ENCODE assay signal across 26 cellular contexts in the genomic region with DNA sequence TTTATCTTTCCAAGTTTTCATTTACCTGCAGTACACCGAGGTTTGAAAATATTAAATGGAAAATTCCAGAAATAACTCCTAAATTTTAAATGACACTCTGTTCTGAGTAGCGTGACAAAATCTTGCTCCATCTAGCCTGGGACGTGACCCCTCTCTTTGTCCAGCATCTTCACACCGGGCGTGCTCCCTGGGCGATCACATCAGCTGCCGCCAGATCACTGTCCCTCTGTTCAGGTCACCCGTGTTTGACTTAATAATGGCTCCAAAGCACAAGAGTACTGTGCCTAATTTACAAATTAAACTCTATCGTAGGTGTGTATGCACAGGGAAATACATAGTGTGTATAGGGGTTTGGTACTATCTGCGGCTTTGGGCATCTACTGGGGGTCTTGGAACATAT. TPM values are rescaled to one million over a fixed set of nuclear protein-coding genes. Genes with fewer than 3 reads are reported as not detected.
A peak's percentile ranks its signal among the peaks of the same experiment; 100 is the strongest.
DNase-seq lines count a peak whose midpoint lies in the region; ATAC-seq, FAIRE-seq and TF ChIP-seq lines count a peak whose summit lies in the region.
"Had no signal": no experiment of that assay in that cellular context is flagged by ENCODE, and none has a peak within 500 bp of the region (broad histone marks: within the 10 kb centered on the region; RNA-seq: fewer than 3 reads in every experiment).

No MANE protein-coding gene starts in this region.

- no peaks in the 10 kb centered on the region for H3K9me3 ChIP-seq in PC-3 (ENCODE audit: low read length)
- no peaks in the 10 kb centered on the region for H3K9me3 ChIP-seq in GM12878 (replicated peaks; ENCODE audit: control insufficient read depth, insufficient read depth, low read length)
- H3K9me3 ChIP-seq in suprapubic skin: no peaks in the 10 kb centered on the region
- H3K9me3 ChIP-seq: prostate gland, thyroid gland had no signal

- RAD21 ChIA-PET in GM12878 (lab: Charles Lee; ENCODE audit: unreplicated experiment): interaction anchor here (0.7 to 4.7 kb wide), 4 partner anchors 23 to 394 kb away, joined by 3 to 64 read pairs (median 36); a partner anchor contains a TSS

- no peaks in the 10 kb centered on the region for H3K27me3 ChIP-seq in PC-3 (ENCODE audit: low read length)
- H3K27me3 ChIP-seq in GM12878 (replicated peaks in 1 of 2; ENCODE audit: control insufficient read depth in 2 of 2, insufficient read depth in 2 of 2, low read length in 1 of 2): no peaks in the 10 kb centered on the region
- no peaks in the 10 kb centered on the region for H3K27me3 ChIP-seq in suprapubic skin
- H3K27me3 ChIP-seq: thyroid gland had no signal

- TF ChIP-seq CTCF in PC-3 (conservative IDR thresholded peaks at IDR 0.05; ENCODE audit: low read depth, low read length) (no peak), GM12878 (IDR thresholded peaks at IDR 0.05 in 2 of 3, conservative IDR thresholded peaks at IDR 0.05 in 1 of 3; ENCODE audit: control insufficient read depth in 2 of 3, extremely low read depth in 1 of 3, insufficient read depth in 1 of 3, low read depth in 3 of 3, low read length in 3 of 3) (no peak), suprapubic skin (IDR thresholded peaks at IDR 0.05) (no peak)

- H3K4me1 ChIP-seq in PC-3 (ENCODE audit: insufficient read depth, low read length): peaks cover 47% of the 10 kb centered on the region
- peaks cover 18% of the 10 kb centered on the region for H3K4me1 ChIP-seq in GM12878 (ENCODE audit: control insufficient read depth, insufficient read depth, low read length)
- H3K4me1 ChIP-seq in suprapubic skin: peaks cover 24% of the 10 kb centered on the region

- H4K20me1 ChIP-seq in PC-3 (ENCODE audit: low read length): no peaks in the 10 kb centered on the region
- no peaks in the 10 kb centered on the region for H4K20me1 ChIP-seq in GM12878 (ENCODE audit: control insufficient read depth, insufficient read depth)

- intact Hi-C loops in PC-3 (cut with micrococcal nuclease) (loop anchor here (2.0 kb wide), 1 partner anchor 57 kb away; no protein-coding TSS in a partner anchor), GM12878 (cut with micrococcal nuclease; ENCODE audit: unreplicated experiment) (no loop called here)

- no peaks in the 10 kb centered on the region for H3K36me3 Mint-ChIP-seq in activated naive CD4-positive, alpha-beta T cell treated with anti-CD3 and anti-CD28 coated beads, Interleukin-2, amount 50 U/mL, for 24 hours
- H3K36me3 Mint-ChIP-seq: neural progenitor cell had no signal

- no peak for TF ChIP-seq RAD21 in GM12878 (IDR thresholded peaks at IDR 0.05; ENCODE audit: insufficient read depth, low read depth, low read length)

- WGBS in GM12878 (ENCODE audit: insufficient coverage, insufficient replicate concordance, low lambda C conversion rate, missing lambda C conversion rate): 97% methylated on average over 10 of the region's 10 CpGs
- WGBS in suprapubic skin: 82% methylated on average over 10 of the region's 10 CpGs

- peak overlapping the region; percentile 51 for H3K27ac Mint-ChIP-seq in activated naive CD4-positive, alpha-beta T cell treated with anti-CD3 and anti-CD28 coated beads, Interleukin-2, amount 50 U/mL, for 24 hours
- H3K27ac Mint-ChIP-seq: neural progenitor cell had no signal

- H3K36me3 ChIP-seq in PC-3 (ENCODE audit: low read depth, low read length) (no peaks in the 10 kb centered on the region), GM12878 (ENCODE audit: control insufficient read depth in 2 of 2, insufficient read depth in 2 of 2, low read length in 1 of 2) (no peaks in the 10 kb centered on the region), suprapubic skin (no peaks in the 10 kb centered on the region)
- H3K36me3 ChIP-seq: cardiac muscle cell, neural progenitor cell, prostate gland, thyroid gland had no signal

- ATAC-seq in PC-3: no peak
- ATAC-seq in GM12878: no peak
- ATAC-seq: CD8-positive, alpha-beta T cell had no signal

- no peaks in the 10 kb centered on the region for H3K9me3 Mint-ChIP-seq in activated naive CD4-positive, alpha-beta T cell treated with anti-CD3 and anti-CD28 coated beads, Interleukin-2, amount 50 U/mL, for 24 hours
- H3K9me3 Mint-ChIP-seq: CD8-positive, alpha-beta T cell; neural progenitor cell had no signal

- SMC1A ChIA-PET in GM12878 (lab: Charles Lee; ENCODE audit: uncharacterized antibody, unreplicated experiment): interaction anchor here (4.1 to 7.3 kb wide), 3 partner anchors 22 to 82 kb away, joined by 32 to 106 read pairs (median 35); a partner anchor contains a TSS

- no peaks in the 10 kb centered on the region for H3K27me3 Mint-ChIP-seq in activated naive CD4-positive, alpha-beta T cell treated with anti-CD3 and anti-CD28 coated beads, Interleukin-2, amount 50 U/mL, for 24 hours

- POLR2A ChIA-PET in PC-3 (lab: Charles Lee; ENCODE audit: unreplicated experiment): no interaction called here
- POLR2A ChIA-PET in GM12878 (lab: Charles Lee): no interaction called here

- no TSS peak for BruUV-seq in PC-3 (replicated peaks; lab: Mats Ljungman, UMichigan)
- BruUV-seq in GM12878 (replicated peaks; lab: Mats Ljungman, UMichigan): no TSS peak

- H3K9me2 ChIP-seq in PC-3 (replicated peaks; ENCODE audit: low read length): no peaks in the 10 kb centered on the region

- CTCF ChIA-PET in PC-3 (lab: Charles Lee) (interaction anchor here (0.7 kb wide), 1 partner anchor 85 kb away, joined by 3 read pairs; no protein-coding TSS in a partner anchor), GM12878 (lab: Yijun Ruan, JAX) (interaction anchor here (1.0 to 6.0 kb wide), 6 partner anchors 23 to 85 kb away, joined by 3 to 52 read pairs (median 6); a partner anchor contains a TSS)

- no peaks in the 10 kb centered on the region for H3F3A ChIP-seq in PC-3 (ENCODE audit: low read length, unreplicated experiment)

- H3K4me3 ChIP-seq in PC-3 (ENCODE audit: low read length): no peak overlapping the region
- peak overlapping the region; percentile 89; the same call in 1 of the 2 replicates for H3K4me3 ChIP-seq in GM12878
- no peak overlapping the region for H3K4me3 ChIP-seq in suprapubic skin
- H3K4me3 ChIP-seq: cardiac muscle cell, neural progenitor cell, PC-9, prostate gland, thyroid gland had no signal

- H3K9ac ChIP-seq in PC-3 (ENCODE audit: low read length) (no peak overlapping the region), GM12878 (ENCODE audit: control insufficient read depth, insufficient read depth, low read length) (peak overlapping the region; percentile 85)
- H3K9ac ChIP-seq: neural progenitor cell had no signal

- FAIRE-seq in GM12878 (lab: Jason Lieb, UNC): no peak
- FAIRE-seq: HTR-8/SVneo, TTC549 had no signal

- H3K4me1 Mint-ChIP-seq in activated naive CD4-positive, alpha-beta T cell treated with anti-CD3 and anti-CD28 coated beads, Interleukin-2, amount 50 U/mL, for 24 hours: peaks cover 69% of the 10 kb centered on the region

- no peak overlapping the region for H3K4me3 Mint-ChIP-seq in activated naive CD4-positive, alpha-beta T cell treated with anti-CD3 and anti-CD28 coated beads, Interleukin-2, amount 50 U/mL, for 24 hours
- H3K4me3 Mint-ChIP-seq: neural progenitor cell had no signal

- TF ChIP-seq POLR2A in GM12878 (IDR thresholded peaks at IDR 0.05; ENCODE audit: low read depth, low read length): no peak
- no peak for TF ChIP-seq POLR2A in suprapubic skin (IDR thresholded peaks at IDR 0.05)

- H3K27ac ChIP-seq in PC-3 (ENCODE audit: low read length): no peak overlapping the region
- H3K27ac ChIP-seq in GM12878 (ENCODE audit: control insufficient read depth, insufficient read depth): no peak overlapping the region
- no peak overlapping the region for H3K27ac ChIP-seq in suprapubic skin
- H3K27ac ChIP-seq: cardiac muscle cell, neural progenitor cell, prostate gland, thyroid gland had no signal

- peak overlapping the region; percentile 16; the same call in 1 of the 2 replicates for H3K4me2 ChIP-seq in PC-3 (ENCODE audit: low read length)
- peak overlapping the region; percentile 77 for H3K4me2 ChIP-seq in GM12878 (ENCODE audit: control insufficient read depth, insufficient read depth)
- H3K4me2 ChIP-seq: neural progenitor cell had no signal

- H3K79me2 ChIP-seq in PC-3 (ENCODE audit: low read length) (no peaks in the 10 kb centered on the region), GM12878 (ENCODE audit: control insufficient read depth, insufficient read depth, low read length) (peaks cover 36% of the 10 kb centered on the region)

- H2AFZ ChIP-seq in PC-3 (ENCODE audit: low read length) (peak overlapping the region; percentile 19; the same call in 1 of the 2 replicates), GM12878 (ENCODE audit: control insufficient read depth, low read depth, low read length) (no peak overlapping the region)
- H2AFZ ChIP-seq: neural progenitor cell, PC-9 had no signal

- TF ChIP-seq EP300 in GM12878 (IDR thresholded peaks at IDR 0.05; ENCODE audit: borderline replicate concordance in 1 of 2, control insufficient read depth in 1 of 2, low read depth in 2 of 2, low read length in 2 of 2) (no peak), suprapubic skin (IDR thresholded peaks at IDR 0.05) (no peak)

- DNase-seq in activated naive CD4-positive, alpha-beta T cell (lab: John Stamatoyannopoulos, UW): no peak
- DNase-seq in PC-3: no peak
- no peak for DNase-seq in GM12878 (ENCODE audit: low read depth, low spot score)
- peak; percentile 46 to 52 for DNase-seq in suprapubic skin (ENCODE audit: low spot score in 2 of 2)
- DNase-seq in stimulated activated CD4-positive, alpha-beta T cell treated with anti-CD3 and anti-CD28 coated beads, Interleukin-2, amount 100 ng/mL, for 48 hours: no peak
- DNase-seq in stimulated activated CD8-positive, alpha-beta memory T cell treated with anti-CD3 and anti-CD28 coated beads, Interleukin-4, amount 100 ng/mL, for 48 hours: no peak
- DNase-seq: activated CD4-positive, alpha-beta T cell treated with anti-CD3 and anti-CD28 coated beads for 1 hour; activated gamma-delta T cell treated with Interleukin-2 at 50 U/mL for 16 hours; anterior cingulate cortex; CD8-positive, alpha-beta T cell; HCEC 1CT; islet precursor cell; KG1; MM.1S; NCI-H1417 treated with DMSO at 0.1 percent for 48 hours; NCI-H2107; NCI-H446; PC-9; SHP77; thyroid gland had no signal

- in situ Hi-C loops in GM12878 (cut with MboI): no loop called here

RNA-seq across cellular contexts. Expression of a gene that starts 6.1 kb away (rescaled TPM):
- 67.5 and 83.6 TPM in 2 replicates for total RNA-seq in PC-3 (2014; rRNA removed)
- 24.6 and 27.0 TPM in 2 replicates for total RNA-seq in GM12878 (2013; cell fraction: nucleolus; rRNA removed)
- 17.2 and 18.0 TPM in 2 replicates for total RNA-seq in GM12878 (2014; rRNA removed)
- 7.3 and 7.6 TPM in 2 replicates for total RNA-seq in GM12878 (2014; rRNA removed; fragmentation: Illumina TruSeq; extraction: Trizol)
- 19.7 and 20.9 TPM in 2 replicates for total RNA-seq in GM12878 (2021)
- polyA plus RNA-seq in GM12878 (2011; ENCODE audit: low read depth): 7.1 TPM
- 5.5 and 8.7 TPM in 2 replicates for polyA plus RNA-seq in GM12878 (2011; rRNA removed)
- 9.9 and 12.3 TPM in 2 replicates for polyA plus RNA-seq in GM12878 (2011; cell fraction: cytosol; rRNA removed)
- 20.8 and 23.2 TPM in 2 replicates for polyA plus RNA-seq in GM12878 (2011; cell fraction: nucleus; rRNA removed)
- polyA plus RNA-seq in GM12878 (2012): 10.4 and 13.4 TPM in 2 replicates
- polyA plus RNA-seq in GM12878 (2014; fragmentation: Illumina TruSeq; extraction: Trizol): 18.1 and 19.4 TPM in 2 replicates
- 1 to 10 TPM; 2.4 to 3.2 TPM for polyA plus RNA-seq in GM12878 (2014; fragmentation: Nextera tagmentation; extraction: Ambion mirVana)
- 12.5 and 14.1 TPM in 2 replicates for polyA plus RNA-seq in GM12878 (2014; rRNA removed)
- 10 to 100 TPM; 16.5 to 17.5 TPM for polyA plus RNA-seq in GM12878 (2016; fragmentation: Nextera tagmentation; extraction: Ambion mirVana)
- 10.8 and 12.3 TPM in 2 replicates for polyA minus RNA-seq in GM12878 (2011; rRNA and poly(A)+ RNA removed)
- 4.2 and 4.3 TPM in 2 replicates for polyA minus RNA-seq in GM12878 (2011; cell fraction: cytosol; rRNA and poly(A)+ RNA removed)
- polyA minus RNA-seq in GM12878 (2011; cell fraction: nucleus; rRNA and poly(A)+ RNA removed): 14.5 and 25.3 TPM in 2 replicates
- 10 to 100 TPM; 22.8 to 40.0 (median 30.4) TPM for total RNA-seq in suprapubic skin

RNA-seq across cellular contexts. Expression of a gene that starts 23.3 kb away (rescaled TPM):
- total RNA-seq in PC-3 (2014; rRNA removed): 49.1 and 57.9 TPM in 2 replicates
- 11.1 and 12.0 TPM in 2 replicates for total RNA-seq in GM12878 (2013; cell fraction: nucleolus; rRNA removed)
- 21.3 and 26.6 TPM in 2 replicates for total RNA-seq in GM12878 (2014; rRNA removed)
- 23.5 and 24.7 TPM in 2 replicates for total RNA-seq in GM12878 (2014; rRNA removed; fragmentation: Illumina TruSeq; extraction: Trizol)
- 21.7 and 22.5 TPM in 2 replicates for total RNA-seq in GM12878 (2021)
- polyA plus RNA-seq in GM12878 (2011; ENCODE audit: low read depth): 25.6 TPM
- polyA plus RNA-seq in GM12878 (2011; rRNA removed): 39.9 and 58.5 TPM in 2 replicates
- polyA plus RNA-seq in GM12878 (2011; cell fraction: cytosol; rRNA removed): 23.2 and 27.7 TPM in 2 replicates
- polyA plus RNA-seq in GM12878 (2011; cell fraction: nucleus; rRNA removed): 12.5 and 12.6 TPM in 2 replicates
- polyA plus RNA-seq in GM12878 (2012): 33.2 and 42.0 TPM in 2 replicates
- polyA plus RNA-seq in GM12878 (2014; fragmentation: Illumina TruSeq; extraction: Trizol): 36.6 and 40.7 TPM in 2 replicates
- 10 to 100 TPM in 1 of 2 experiments, 1 to 10 TPM in 1; 8.3 to 15.9 TPM for polyA plus RNA-seq in GM12878 (2014; fragmentation: Nextera tagmentation; extraction: Ambion mirVana)
- polyA plus RNA-seq in GM12878 (2014; rRNA removed): 18.6 and 23.6 TPM in 2 replicates
- 10 to 100 TPM; 47.6 to 54.0 TPM for polyA plus RNA-seq in GM12878 (2016; fragmentation: Nextera tagmentation; extraction: Ambion mirVana)
- polyA minus RNA-seq in GM12878 (2011; rRNA and poly(A)+ RNA removed): 14.6 and 17.8 TPM in 2 replicates
- 7.1 and 10.8 TPM in 2 replicates for polyA minus RNA-seq in GM12878 (2011; cell fraction: cytosol; rRNA and poly(A)+ RNA removed)
- 3.9 and 6.3 TPM in 2 replicates for polyA minus RNA-seq in GM12878 (2011; cell fraction: nucleus; rRNA and poly(A)+ RNA removed)
- total RNA-seq in suprapubic skin: 10 to 100 TPM; 21.3 to 37.0 (median 30.5) TPM

Comparison
In these comparisons a context has a peak if more than half of its experiments do, and no peak if none do; other contexts are left out.
1. DNase-seq: peak in suprapubic skin (2 of 2); none in activated naive CD4-positive, alpha-beta T cell (0 of 4), PC-3 (single experiment), GM12878 (single experiment), stimulated activated CD4-positive, alpha-beta T cell treated with anti-CD3 and anti-CD28 coated beads, Interleukin-2, amount 100 ng/mL, for 48 hours (0 of 2) and stimulated activated CD8-positive, alpha-beta memory T cell treated with anti-CD3 and anti-CD28 coated beads, Interleukin-4, amount 100 ng/mL, for 48 hours (single experiment).